Comparison of ENCODE assay signal across 1 cellular context in the genomic region with DNA sequence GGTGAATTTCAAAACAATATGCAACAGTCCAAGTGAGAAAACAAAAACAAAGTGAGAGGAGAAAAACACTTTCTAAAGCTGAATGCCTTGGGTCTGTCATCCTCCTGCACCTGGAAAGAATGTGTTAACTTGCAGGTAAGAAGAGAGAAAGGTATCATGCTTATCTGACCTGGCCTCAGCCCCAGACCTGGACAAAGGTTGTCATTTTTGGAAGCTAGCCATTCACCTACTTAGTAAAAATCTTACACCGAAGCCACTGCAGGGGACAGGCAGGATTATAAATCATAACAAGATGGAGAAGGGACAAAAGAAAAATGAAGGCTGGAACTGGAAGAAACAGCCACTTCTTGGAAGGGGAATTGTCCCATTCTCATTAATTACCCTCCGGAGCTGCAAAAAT.
TF ChIP-seq lines count a peak whose summit lies in the region.

No MANE protein-coding gene starts in this region.

TF ChIP-seq in Ishikawa, 13 proteins besides CTCF, POLR2A, EP300 and RAD21 (continued from another document):
- TF ChIP-seq, protein P1, sequence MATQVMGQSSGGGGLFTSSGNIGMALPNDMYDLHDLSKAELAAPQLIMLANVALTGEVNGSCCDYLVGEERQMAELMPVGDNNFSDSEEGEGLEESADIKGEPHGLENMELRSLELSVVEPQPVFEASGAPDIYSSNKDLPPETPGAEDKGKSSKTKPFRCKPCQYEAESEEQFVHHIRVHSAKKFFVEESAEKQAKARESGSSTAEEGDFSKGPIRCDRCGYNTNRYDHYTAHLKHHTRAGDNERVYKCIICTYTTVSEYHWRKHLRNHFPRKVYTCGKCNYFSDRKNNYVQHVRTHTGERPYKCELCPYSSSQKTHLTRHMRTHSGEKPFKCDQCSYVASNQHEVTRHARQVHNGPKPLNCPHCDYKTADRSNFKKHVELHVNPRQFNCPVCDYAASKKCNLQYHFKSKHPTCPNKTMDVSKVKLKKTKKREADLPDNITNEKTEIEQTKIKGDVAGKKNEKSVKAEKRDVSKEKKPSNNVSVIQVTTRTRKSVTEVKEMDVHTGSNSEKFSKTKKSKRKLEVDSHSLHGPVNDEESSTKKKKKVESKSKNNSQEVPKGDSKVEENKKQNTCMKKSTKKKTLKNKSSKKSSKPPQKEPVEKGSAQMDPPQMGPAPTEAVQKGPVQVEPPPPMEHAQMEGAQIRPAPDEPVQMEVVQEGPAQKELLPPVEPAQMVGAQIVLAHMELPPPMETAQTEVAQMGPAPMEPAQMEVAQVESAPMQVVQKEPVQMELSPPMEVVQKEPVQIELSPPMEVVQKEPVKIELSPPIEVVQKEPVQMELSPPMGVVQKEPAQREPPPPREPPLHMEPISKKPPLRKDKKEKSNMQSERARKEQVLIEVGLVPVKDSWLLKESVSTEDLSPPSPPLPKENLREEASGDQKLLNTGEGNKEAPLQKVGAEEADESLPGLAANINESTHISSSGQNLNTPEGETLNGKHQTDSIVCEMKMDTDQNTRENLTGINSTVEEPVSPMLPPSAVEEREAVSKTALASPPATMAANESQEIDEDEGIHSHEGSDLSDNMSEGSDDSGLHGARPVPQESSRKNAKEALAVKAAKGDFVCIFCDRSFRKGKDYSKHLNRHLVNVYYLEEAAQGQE (IDR thresholded peaks at IDR 0.05; ENCODE audit: low read depth): no peak
- TF ChIP-seq ZBTB7A (IDR thresholded peaks at IDR 0.05; ENCODE audit: low read depth) (no peak), NFIC (IDR thresholded peaks at IDR 0.05) (peak; percentile 84), TEAD4 (IDR thresholded peaks at IDR 0.05) (no peak; the same call in 1 of the 2 replicates)
